7 cellular contexts compared by ENCODE assay signal in the genomic region with DNA sequence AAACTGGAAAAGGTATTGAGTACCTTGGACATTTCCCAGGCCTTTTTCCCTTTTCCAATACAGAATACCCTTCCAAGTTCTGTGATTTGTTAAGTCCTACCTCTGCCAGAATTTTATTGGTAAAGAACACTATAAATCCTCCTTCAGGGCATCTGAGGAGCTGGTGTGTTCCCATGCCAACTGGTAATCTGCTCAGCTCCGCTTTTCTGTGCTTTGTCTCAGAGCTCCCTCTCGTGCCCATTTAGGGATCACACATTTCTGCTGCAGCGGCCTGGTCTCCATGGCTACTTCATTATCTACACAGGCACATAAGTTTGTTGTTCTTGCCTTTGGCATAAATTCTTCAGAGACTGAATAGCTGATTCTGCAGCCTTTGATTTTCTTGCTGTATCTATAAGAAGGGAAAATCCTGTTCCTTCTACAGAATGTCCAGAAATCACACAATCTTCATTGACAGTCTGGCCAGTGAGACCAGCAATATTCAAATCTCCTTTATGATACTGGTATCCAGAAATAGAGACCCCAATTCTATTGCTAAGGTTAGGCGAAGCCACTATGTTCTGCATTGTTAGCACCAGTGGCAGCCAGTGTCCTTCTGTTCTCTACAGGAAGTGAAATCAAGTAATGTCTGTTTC. TPM values are rescaled to one million over a fixed set of nuclear protein-coding genes. Genes with fewer than 3 reads are reported as not detected.
DNase-seq lines count a peak whose midpoint lies in the region; ATAC-seq and TF ChIP-seq lines count a peak whose summit lies in the region.

No MANE protein-coding gene starts in this region.

- H3K36me3 ChIP-seq in GM06990 (ENCODE audit: control insufficient read depth, insufficient read depth, low read length) (peaks cover 5% of the 10 kb centered on the region), PC-9 (ENCODE audit: low read depth) (0 out of 2 replicates have a peak, but pooled peaks cover 9% of the 10 kb centered on the region)

- H3K79me2 ChIP-seq in PC-9 (ENCODE audit: low read depth), result no peaks in the 10 kb centered on the region

- no peaks in the 10 kb centered on the region for H3K27me3 Mint-ChIP-seq in stimulated activated naive B cell treated with anti-CD40 and anti-IgM and Interleukin-4, amounts not matched to agents 10 μg/mL and 1 μg/mL and 100 μg/mL, for 72 hours

- CTCF ChIA-PET in PC-9 (lab: Charles Lee), result interaction anchor here (0.5 to 1.2 kb wide), 8 partner anchors 13 to 1263 kb away, joined by 3 to 9 read pairs (median 4); partner anchors contain the start of genes DENND11 and SSBP1

- no peak overlapping the region for H2AFZ ChIP-seq in PC-9

- TF ChIP-seq CTCF in GM06990 (IDR thresholded peaks at IDR 0.05; ENCODE audit: insufficient read depth, low read length, poor library complexity, severe bottlenecking), result peak; percentile 74
- TF ChIP-seq CTCF in PC-9 (conservative IDR thresholded peaks at IDR 0.05), result peak; percentile 85
- peak; percentile 81 for TF ChIP-seq CTCF in cardiac fibroblast (IDR thresholded peaks at IDR 0.05; ENCODE audit: low read depth, low read length)

- DNase-seq in GM06990 (ENCODE audit: extremely low read depth, insufficient read length) (no peak), LHCN-M2 (ENCODE audit: low read depth) (peak; percentile 88), PC-9 (peak; percentile 62 to 89), cardiac fibroblast (ENCODE audit: low read depth in 2 of 2) (peak; percentile 87 to 94), islet precursor cell (peak; percentile 87)
- DNase-seq in stimulated activated naive B cell treated with anti-CD40 and anti-IgM and Interleukin-4, amounts not matched to agents 10 μg/mL and 1 μg/mL and 100 μg/mL, for 72 hours, result peak; percentile 8

- POLR2A ChIA-PET in PC-9 (lab: Charles Lee; ENCODE audit: unreplicated experiment), result interaction anchor here (0.6 to 0.7 kb wide), 2 partner anchors 13 to 88 kb away, joined by 3 to 6 read pairs; partner anchors contain the start of gene SSBP1

- ATAC-seq in GM21825 (IDR thresholded peaks at IDR 0.05; ENCODE audit: unreplicated experiment), result peak; percentile 64
- peak; percentile 76 to 78 for ATAC-seq in stimulated activated naive B cell treated with anti-CD40 and anti-IgM and Interleukin-4, amounts not matched to agents 10 μg/mL and 1 μg/mL and 100 μg/mL, for 72 hours (replicated peaks)

- peak overlapping the region; percentile 39 for H3K4me2 ChIP-seq in PC-9

- TSS peak; percentile 29 for BruUV-seq in PC-9 (replicated peaks; lab: Mats Ljungman, UMichigan)

- peak overlapping the region; percentile 86 for H3K27ac Mint-ChIP-seq in stimulated activated naive B cell treated with anti-CD40 and anti-IgM and Interleukin-4, amounts not matched to agents 10 μg/mL and 1 μg/mL and 100 μg/mL, for 72 hours

- H3K9me3 ChIP-seq in PC-9 (ENCODE audit: insufficient read depth, low read depth), result no peaks in the 10 kb centered on the region

- H3K27me3 ChIP-seq in GM06990 (replicated peaks; ENCODE audit: control insufficient read depth, insufficient read depth, low read length) (no peaks in the 10 kb centered on the region), PC-9 (ENCODE audit: insufficient read depth, low read depth) (no peaks in the 10 kb centered on the region)

- intact Hi-C loops in PC-9 (cut with micrococcal nuclease; ENCODE audit: unreplicated experiment), result loop anchor here (1.0 to 10.0 kb wide), 8 partner anchors 117 to 1172 kb away; partner anchors contain the start of gene MRPS33

- peaks cover 7% of the 10 kb centered on the region; the same call in 1 of the 2 replicates for H3F3A ChIP-seq in PC-9 (ENCODE audit: insufficient read depth, low read depth)

- H3K4me3 ChIP-seq in GM06990 (replicated peaks; ENCODE audit: low read depth, low read length), result no peak overlapping the region
- no peak overlapping the region for H3K4me3 ChIP-seq in PC-9
- H3K4me3 ChIP-seq in cardiac fibroblast (replicated peaks in 1 of 2; ENCODE audit: low read depth in 2 of 2, low read length in 2 of 2), result no peak overlapping the region

- H3K4me1 ChIP-seq in PC-9 (replicated peaks; ENCODE audit: insufficient read depth), result peaks cover 6% of the 10 kb centered on the region

- no peak overlapping the region for H3K27ac ChIP-seq in PC-9

- peak overlapping the region in 1 of 2 donors; percentile 14 for H3K4me3 Mint-ChIP-seq in stimulated activated naive B cell treated with anti-CD40 and anti-IgM and Interleukin-4, amounts not matched to agents 10 μg/mL and 1 μg/mL and 100 μg/mL, for 72 hours

- H4K20me1 ChIP-seq in PC-9 (ENCODE audit: insufficient read depth), result no peaks in the 10 kb centered on the region

- peaks cover 9 to 15% of the 10 kb centered on the region in 2 donors for H3K4me1 Mint-ChIP-seq in stimulated activated naive B cell treated with anti-CD40 and anti-IgM and Interleukin-4, amounts not matched to agents 10 μg/mL and 1 μg/mL and 100 μg/mL, for 72 hours

- H3K9me2 ChIP-seq in PC-9 (ENCODE audit: insufficient read depth), result no peaks in the 10 kb centered on the region

- no peaks in the 10 kb centered on the region for H3K9me3 Mint-ChIP-seq in stimulated activated naive B cell treated with anti-CD40 and anti-IgM and Interleukin-4, amounts not matched to agents 10 μg/mL and 1 μg/mL and 100 μg/mL, for 72 hours

- peaks cover 16 to 47% of the 10 kb centered on the region in 2 donors for H3K36me3 Mint-ChIP-seq in stimulated activated naive B cell treated with anti-CD40 and anti-IgM and Interleukin-4, amounts not matched to agents 10 μg/mL and 1 μg/mL and 100 μg/mL, for 72 hours

RNA-seq across cellular contexts. Expression of gene DENND11, which starts 52.0 kb away (rescaled TPM):
- total RNA-seq in LHCN-M2 (2014; rRNA removed), result 1.9 and 2.3 TPM in 2 replicates
- polyA plus RNA-seq in LHCN-M2 (2012), result 1.1 TPM
- 49.4 and 55.6 TPM in 2 replicates for total RNA-seq in PC-9 (2021)

RNA-seq across cellular contexts. Expression of gene WEE2, which starts 58.2 kb away (rescaled TPM):
- total RNA-seq in LHCN-M2 (2014; rRNA removed), result not detected in 2 replicates
- polyA plus RNA-seq in LHCN-M2 (2012), result not detected
- total RNA-seq in PC-9 (2021), result not detected in 2 replicates

Comparison
In these comparisons a context has a peak if more than half of its experiments do, and no peak if none do; other contexts are left out.
1. RNA of gene DENND11, which starts 52.0 kb away (total RNA-seq): 49.4 to 55.6 TPM in PC-9; 1.9 to 2.3 TPM in LHCN-M2; every median in the first group is over 10 times any median in the second.
2. Peak in every context shown above with its lines, with median percentiles within 50 percentile points of each other: CTCF ChIP-seq.